10 cellular contexts compared by ENCODE assay signal in genomic region chr19:13026478-13026999, GRCh38. TPM values are rescaled to one million over a fixed set of nuclear protein-coding genes. Genes with fewer than 3 reads are reported as not detected.
A peak's percentile ranks its signal among the peaks of the same experiment; 100 is the strongest.
DNase-seq lines count a peak whose midpoint lies in the region; ATAC-seq, FAIRE-seq and TF ChIP-seq lines count a peak whose summit lies in the region.
"Had no signal": no experiment of that assay in that cellular context is flagged by ENCODE, and none has a peak within 500 bp of the region (broad histone marks: within the 10 kb centered on the region; RNA-seq: fewer than 3 reads in every experiment).

No MANE protein-coding gene starts in this region.

- H3K9ac ChIP-seq in PC-3 (ENCODE audit: low read length) (peak overlapping the region; percentile 72), fibroblast of lung (ENCODE audit: insufficient read depth, low read length) (peak overlapping the region; percentile 13)

- H3K4me3 ChIP-seq in PC-3 (ENCODE audit: low read length): peak overlapping the region; percentile 82
- peak overlapping the region; percentile 62 to 87 (median 73) for H3K4me3 ChIP-seq in fibroblast of lung (replicated peaks in 1 of 4; ENCODE audit: control extremely low read depth in 1 of 4, insufficient read depth in 1 of 4, low read depth in 3 of 4, low read length in 4 of 4)
- no peak overlapping the region for H3K4me3 ChIP-seq in small intestine (ENCODE audit: low read depth in 1 of 2, low read length in 2 of 2)

- peak overlapping the region; percentile 43 for H3K27ac ChIP-seq in PC-3 (ENCODE audit: low read length)
- H3K27ac ChIP-seq in fibroblast of lung (ENCODE audit: insufficient read depth, low read length): peak overlapping the region; percentile 50
- peak overlapping the region in 1 of 2 donors; percentile 73 for H3K27ac ChIP-seq in small intestine (ENCODE audit: low read depth in 1 of 2, low read length in 1 of 2)

- no peaks in the 10 kb centered on the region for H3K27me3 ChIP-seq in PC-3 (ENCODE audit: low read length)
- no peaks in the 10 kb centered on the region for H3K27me3 ChIP-seq in fibroblast of lung (ENCODE audit: control insufficient read depth, insufficient read depth, low read length)
- H3K27me3 ChIP-seq in small intestine (ENCODE audit: control insufficient read depth in 2 of 2, insufficient read depth in 2 of 2, low read length in 2 of 2): no peaks in the 10 kb centered on the region

- H3K4me3 Mint-ChIP-seq in naive thymus-derived CD8-positive, alpha-beta T cell: peak overlapping the region in 1 of 10 donors; percentile 49
- H3K4me3 Mint-ChIP-seq: activated naive CD4-positive, alpha-beta T cell treated with anti-CD3 and anti-CD28 coated beads for 36 hours had no signal

- POLR2A ChIA-PET in PC-3 (lab: Charles Lee; ENCODE audit: unreplicated experiment): interaction anchor here (0.6 to 0.8 kb wide), 2 partner anchors 13 to 28 kb away, joined by 3 to 6 read pairs; no protein-coding TSS in a partner anchor
- POLR2A ChIA-PET in naive thymus-derived CD8-positive, alpha-beta T cell (lab: Charles Lee): no interaction called here

- peak; percentile 24 for ATAC-seq in PC-3
- ATAC-seq in GM19467 (IDR thresholded peaks at IDR 0.05; ENCODE audit: unreplicated experiment): no peak
- no peak for ATAC-seq in naive thymus-derived CD8-positive, alpha-beta T cell

- no peak overlapping the region for H3K27ac Mint-ChIP-seq in naive thymus-derived CD8-positive, alpha-beta T cell
- H3K27ac Mint-ChIP-seq: activated naive CD4-positive, alpha-beta T cell treated with anti-CD3 and anti-CD28 coated beads for 36 hours; progenitor cell of endocrine pancreas had no signal

- intact Hi-C loops in PC-3 (cut with micrococcal nuclease): loop anchor here (1.0 kb wide), 2 partner anchors 10 to 11 kb away; no protein-coding TSS in a partner anchor

- H3K4me1 ChIP-seq in PC-3 (ENCODE audit: insufficient read depth, low read length): peaks cover 47% of the 10 kb centered on the region
- peaks cover 18% of the 10 kb centered on the region for H3K4me1 ChIP-seq in fibroblast of lung (ENCODE audit: control insufficient read depth, extremely low read depth, insufficient read depth, low read length)
- H3K4me1 ChIP-seq in small intestine (ENCODE audit: control insufficient read depth in 2 of 2, insufficient read depth in 1 of 2, low read depth in 1 of 2, low read length in 1 of 2): peaks cover 0 to 5% of the 10 kb centered on the region in 2 donors

- H2AFZ ChIP-seq in PC-3 (ENCODE audit: low read length) (peak overlapping the region; percentile 52), fibroblast of lung (ENCODE audit: low read length) (no peak overlapping the region)

- CTCF ChIA-PET in PC-3 (lab: Charles Lee): interaction anchor here (0.6 to 1.0 kb wide), 4 partner anchors 13 to 35 kb away, joined by 3 read pairs; no protein-coding TSS in a partner anchor

- DNase-seq in HCEC 1CT (peak; percentile 56), PC-3 (peak; percentile 68), fibroblast of lung (ENCODE audit: low read depth in 2 of 2) (peak; percentile 74 to 79), small intestine (peak; percentile 88), midbrain (lab: John Stamatoyannopoulos, UW) (no peak), HK-2 (ENCODE audit: unreplicated experiment) (no peak)
- no peak for DNase-seq in naive thymus-derived CD8-positive, alpha-beta T cell
- DNase-seq: activated naive CD4-positive, alpha-beta T cell treated with anti-CD3 and anti-CD28 coated beads for 36 hours had no signal

- H3K79me2 ChIP-seq in PC-3 (ENCODE audit: low read length) (peaks cover 93% of the 10 kb centered on the region), fibroblast of lung (ENCODE audit: control insufficient read depth, insufficient read depth, low read length) (peaks cover 85% of the 10 kb centered on the region)

- TF ChIP-seq CTCF in PC-3 (conservative IDR thresholded peaks at IDR 0.05; ENCODE audit: low read depth, low read length) (no peak), fibroblast of lung (conservative IDR thresholded peaks at IDR 0.05 in 1 of 2, IDR thresholded peaks at IDR 0.05 in 1 of 2; ENCODE audit: low read depth in 1 of 2, low read length in 2 of 2) (no peak)

- H4K20me1 ChIP-seq in PC-3 (ENCODE audit: low read length) (no peaks in the 10 kb centered on the region), fibroblast of lung (ENCODE audit: control insufficient read depth, extremely low read depth, insufficient read depth, low read length) (no peaks in the 10 kb centered on the region)

- H3K4me2 ChIP-seq in PC-3 (ENCODE audit: low read length) (peak overlapping the region; percentile 89), fibroblast of lung (ENCODE audit: extremely low read depth, insufficient read depth, low read length) (peak overlapping the region; percentile 88)

- no peaks in the 10 kb centered on the region for H3K9me3 Mint-ChIP-seq in naive thymus-derived CD8-positive, alpha-beta T cell
- H3K9me3 Mint-ChIP-seq: activated naive CD4-positive, alpha-beta T cell treated with anti-CD3 and anti-CD28 coated beads for 36 hours had no signal

- H3K36me3 ChIP-seq in PC-3 (ENCODE audit: low read depth, low read length) (peaks cover 18% of the 10 kb centered on the region; the same call in 1 of the 2 replicates), fibroblast of lung (ENCODE audit: control insufficient read depth, insufficient read depth, low read length) (peaks cover 10% of the 10 kb centered on the region), small intestine (ENCODE audit: control insufficient read depth in 2 of 2, insufficient read depth in 2 of 2, low read length in 2 of 2) (no peaks in the 10 kb centered on the region)

- peaks cover 10 to 36% (median 24%) of the 10 kb centered on the region in 5 donors for H3K27me3 Mint-ChIP-seq in naive thymus-derived CD8-positive, alpha-beta T cell

- no peaks in the 10 kb centered on the region for H3F3A ChIP-seq in PC-3 (ENCODE audit: low read length, unreplicated experiment)

- FAIRE-seq in small intestine (lab: Jason Lieb, UNC): no peak

- peaks cover 11 to 32% (median 11%) of the 10 kb centered on the region in 3 donors for H3K36me3 Mint-ChIP-seq in naive thymus-derived CD8-positive, alpha-beta T cell

- 11 to 40% (median 24%) methylated on average over 9 of the region's 9 CpGs for WGBS in small intestine, 3 donors

- no peaks in the 10 kb centered on the region for H3K9me3 ChIP-seq in PC-3 (ENCODE audit: low read length)
- H3K9me3 ChIP-seq in fibroblast of lung (ENCODE audit: control insufficient read depth, insufficient read depth, low read depth, low read length): no peaks in the 10 kb centered on the region
- H3K9me3 ChIP-seq in small intestine (ENCODE audit: control insufficient read depth, low read depth): no peaks in the 10 kb centered on the region

- peaks cover 13 to 34% (median 30%) of the 10 kb centered on the region in 4 donors for H3K4me1 Mint-ChIP-seq in naive thymus-derived CD8-positive, alpha-beta T cell

- H3K9me2 ChIP-seq in PC-3 (replicated peaks; ENCODE audit: low read length): no peaks in the 10 kb centered on the region

- no TSS peak for BruUV-seq in PC-3 (replicated peaks; lab: Mats Ljungman, UMichigan)

RNA-seq across cellular contexts. Expression of gene NFIX, which starts 31.3 kb away (rescaled TPM):
- 43.3 and 75.8 TPM in 2 replicates for total RNA-seq in PC-3 (2014; rRNA removed)
- total RNA-seq in fibroblast of lung: 55.2 and 74.8 TPM in 2 replicates
- polyA plus RNA-seq in fibroblast of lung: 35.7 and 75.9 TPM in 2 replicates
- polyA plus RNA-seq in fibroblast of lung (2012): 139 and 196 TPM in 2 replicates
- 272 and 385 TPM in 2 replicates for polyA minus RNA-seq in fibroblast of lung (ENCODE audit: low replicate concordance)
- 10 to 100 TPM in 1 of 3 donors, 1 to 10 TPM in 2; 2.9 to 31.4 (median 8.9) TPM for polyA plus RNA-seq in small intestine
- total RNA-seq in naive thymus-derived CD8-positive, alpha-beta T cell: 1 to 10 TPM; 4.9 to 8.6 TPM
- 1 to 10 TPM in 1 of 3 donors, under 1 TPM in 1, not detected in 1; 0.68 to 1.5 TPM for polyA plus RNA-seq in naive thymus-derived CD8-positive, alpha-beta T cell

RNA-seq across cellular contexts. Expression of gene DAND5, which starts 57.2 kb away (rescaled TPM):
- 0.55 and 1.1 TPM in 2 replicates for total RNA-seq in PC-3 (2014; rRNA removed)
- not detected in 2 replicates for total RNA-seq in fibroblast of lung
- polyA plus RNA-seq in fibroblast of lung: 0.03 TPM in 1 of 2 replicates, not detected in the other
- not detected in 2 replicates for polyA plus RNA-seq in fibroblast of lung (2012)
- not detected in 2 replicates for polyA minus RNA-seq in fibroblast of lung (ENCODE audit: low replicate concordance)
- under 1 TPM in 1 of 3 donors, not detected in 2; 0.16 TPM for polyA plus RNA-seq in small intestine
- total RNA-seq in naive thymus-derived CD8-positive, alpha-beta T cell: not detected
- polyA plus RNA-seq in naive thymus-derived CD8-positive, alpha-beta T cell: not detected
- total RNA-seq: activated naive CD4-positive, alpha-beta T cell treated with anti-CD3 and anti-CD28 coated beads for 36 hours; progenitor cell of endocrine pancreas had no signal

Comparison
In these comparisons a context has a peak if more than half of its experiments do, and no peak if none do; other contexts are left out.
1. DNase-seq: peak in HCEC 1CT (single experiment), PC-3 (single experiment), fibroblast of lung (2 of 2) and small intestine (single experiment); none in midbrain (single experiment), HK-2 (single experiment) and naive thymus-derived CD8-positive, alpha-beta T cell (0 of 10).
2. H3K4me3 ChIP-seq: peak in PC-3 (single experiment) and fibroblast of lung (4 of 4); none in small intestine (0 of 2).